In genomic region chr4:71383984-71384383, GRCh38 we compare ENCODE assay signal across 32 cellular contexts.
"Had no signal": no experiment of that assay in that cellular context is flagged by ENCODE, and none has a peak within 500 bp of the region (broad histone marks: within the 10 kb centered on the region; RNA-seq: fewer than 3 reads in every experiment).

No MANE protein-coding gene starts in this region.

- H3K27ac ChIP-seq: brain microvascular endothelial cell, Peyer's patch, RWPE1, SK-N-MC, WERI-Rb-1 had no signal

- H3K4me1 Mint-ChIP-seq: activated CD4-positive, alpha-beta T cell treated with anti-CD3 and anti-CD28 coated beads, Interleukin-2, amount 10 ng/mL, durations not matched to agents 24 days and 14 days; activated naive CD4-positive, alpha-beta T cell treated with anti-CD3 and anti-CD28 coated beads, Interleukin-2, amount 10 ng/mL, durations not matched to agents 7 days and 5 days; activated naive CD8-positive, alpha-beta T cell treated with anti-CD3 and anti-CD28 coated beads, Interleukin-2, amount 50 U/mL, for 24 hours had no signal

- H3K27me3 ChIP-seq: brain microvascular endothelial cell, MG63, Peyer's patch had no signal

- H3K4me3 ChIP-seq: MG63, Peyer's patch, SK-N-MC had no signal

- H3K4me3 Mint-ChIP-seq: activated CD4-positive, alpha-beta T cell treated with anti-CD3 and anti-CD28 coated beads, Interleukin-2, amount 10 ng/mL, durations not matched to agents 24 days and 14 days; activated CD8-positive, alpha-beta T cell treated with anti-CD3 and anti-CD28 coated beads, Interleukin-2, amount 10 ng/mL, durations not matched to agents 7 days and 5 days; activated naive CD4-positive, alpha-beta T cell treated with anti-CD3 and anti-CD28 coated beads, Interleukin-2, amount 10 ng/mL, durations not matched to agents 7 days and 5 days; activated naive CD8-positive, alpha-beta T cell; activated naive CD8-positive, alpha-beta T cell treated with anti-CD3 and anti-CD28 coated beads, Interleukin-2, amount 50 U/mL, for 24 hours; activated T-cell treated with anti-CD3 and anti-CD28 coated beads, Interleukin-2, amount 50 U/mL, for 24 hours had no signal

- H3K9me3 Mint-ChIP-seq: activated CD4-positive, alpha-beta T cell treated with anti-CD3 and anti-CD28 coated beads, Interleukin-2, amount 10 ng/mL, durations not matched to agents 24 days and 14 days; activated naive CD4-positive, alpha-beta T cell treated with anti-CD3 and anti-CD28 coated beads, Interleukin-2, amount 10 ng/mL, durations not matched to agents 7 days and 5 days; activated naive CD8-positive, alpha-beta T cell treated with anti-CD3 and anti-CD28 coated beads, Interleukin-2, amount 50 U/mL, for 24 hours; activated T-cell treated with anti-CD3 and anti-CD28 coated beads, Interleukin-2, amount 50 U/mL, for 24 hours had no signal

- H3K36me3 ChIP-seq: brain microvascular endothelial cell, MG63, Peyer's patch, WERI-Rb-1 had no signal

- ATAC-seq: activated CD8-positive, alpha-beta T cell treated with anti-CD3 and anti-CD28 coated beads, Interleukin-2, amount 10 ng/mL, durations not matched to agents 7 days and 5 days; activated naive CD8-positive, alpha-beta T cell treated with anti-CD3 and anti-CD28 coated beads, Interleukin-2, amount 50 U/mL, for 24 hours; Right ventricle myocardium inferior had no signal

- H3K27ac Mint-ChIP-seq: activated CD4-positive, alpha-beta T cell treated with anti-CD3 and anti-CD28 coated beads, Interleukin-2, amount 10 ng/mL, durations not matched to agents 24 days and 14 days; activated CD8-positive, alpha-beta T cell treated with anti-CD3 and anti-CD28 coated beads, Interleukin-2, amount 10 ng/mL, durations not matched to agents 7 days and 5 days; activated naive CD4-positive, alpha-beta T cell treated with anti-CD3 and anti-CD28 coated beads, Interleukin-2, amount 10 ng/mL, durations not matched to agents 7 days and 5 days; activated naive CD8-positive, alpha-beta T cell; activated naive CD8-positive, alpha-beta T cell treated with anti-CD3 and anti-CD28 coated beads, Interleukin-2, amount 50 U/mL, for 24 hours; activated T-cell treated with anti-CD3 and anti-CD28 coated beads, Interleukin-2, amount 50 U/mL, for 24 hours had no signal

- DNase-seq: activated CD4-positive, alpha-beta T cell treated with anti-CD3 and anti-CD28 coated beads, Interleukin-2, amount 10 ng/mL, durations not matched to agents 24 days and 14 days; activated CD4-positive, alpha-beta T cell treated with anti-CD3 and anti-CD28 coated beads, Interleukin-2, amount 50 U/mL, for 48 hours; activated CD4-positive, CD25-positive, alpha-beta regulatory T cell; activated CD8-positive, alpha-beta T cell treated with anti-CD3 and anti-CD28 coated beads, Interleukin-2, amount 10 ng/mL, durations not matched to agents 7 days and 5 days; activated gamma-delta T cell treated with Interleukin-2 at 50 U/mL for 16 hours; activated naive CD4-positive, alpha-beta T cell treated with anti-CD3 and anti-CD28 coated beads, Interleukin-2, amount 10 ng/mL, durations not matched to agents 7 days and 5 days; activated naive CD8-positive, alpha-beta T cell treated with anti-CD3 and anti-CD28 coated beads, Interleukin-2, amount 50 U/mL, for 24 hours; activated T-cell treated with anti-CD3 and anti-CD28 coated beads, Interleukin-2, amount 50 U/mL, for 24 hours; aorta; brain microvascular endothelial cell; central memory CD4-positive, alpha-beta T cell; Kasumi-1; KG1; MG63; NCI-H1092 treated with DMSO at 0.1 percent for 48 hours; NCI-H1417; NCI-H146; NCI-H187; NCI-H2029 treated with DMSO at 0.1 percent for 48 hours; NCI-H345; NCI-H524 treated with DMSO at 0.1 percent for 48 hours; NCI-H748 treated with DMSO at 0.1 percent for 48 hours; NK-92 treated with Interleukin-12 subunit alpha and Interleukin-12 subunit beta, amount 100 ng/mL, for 24 hours; PC-3; Peyer's patch; SIG-M5; T1000; WERI-Rb-1 had no signal

- H3K36me3 Mint-ChIP-seq: activated naive CD4-positive, alpha-beta T cell treated with anti-CD3 and anti-CD28 coated beads, Interleukin-2, amount 10 ng/mL, durations not matched to agents 7 days and 5 days; activated naive CD8-positive, alpha-beta T cell had no signal

- H3K4me1 ChIP-seq: Peyer's patch had no signal

- H3K27me3 Mint-ChIP-seq: activated CD4-positive, alpha-beta T cell treated with anti-CD3 and anti-CD28 coated beads, Interleukin-2, amount 10 ng/mL, durations not matched to agents 24 days and 14 days; activated naive CD4-positive, alpha-beta T cell treated with anti-CD3 and anti-CD28 coated beads, Interleukin-2, amount 10 ng/mL, durations not matched to agents 7 days and 5 days had no signal
